1 cellular context compared by ENCODE assay signal in genomic region chr19:50838239-50838638, GRCh38.
TF ChIP-seq lines count a peak whose summit lies in the region.

No MANE protein-coding gene starts in this region.

TF ChIP-seq in GM23338, 12 proteins besides CTCF, POLR2A, EP300 and RAD21 (continued from another document):
- TF ChIP-seq, protein P1, sequence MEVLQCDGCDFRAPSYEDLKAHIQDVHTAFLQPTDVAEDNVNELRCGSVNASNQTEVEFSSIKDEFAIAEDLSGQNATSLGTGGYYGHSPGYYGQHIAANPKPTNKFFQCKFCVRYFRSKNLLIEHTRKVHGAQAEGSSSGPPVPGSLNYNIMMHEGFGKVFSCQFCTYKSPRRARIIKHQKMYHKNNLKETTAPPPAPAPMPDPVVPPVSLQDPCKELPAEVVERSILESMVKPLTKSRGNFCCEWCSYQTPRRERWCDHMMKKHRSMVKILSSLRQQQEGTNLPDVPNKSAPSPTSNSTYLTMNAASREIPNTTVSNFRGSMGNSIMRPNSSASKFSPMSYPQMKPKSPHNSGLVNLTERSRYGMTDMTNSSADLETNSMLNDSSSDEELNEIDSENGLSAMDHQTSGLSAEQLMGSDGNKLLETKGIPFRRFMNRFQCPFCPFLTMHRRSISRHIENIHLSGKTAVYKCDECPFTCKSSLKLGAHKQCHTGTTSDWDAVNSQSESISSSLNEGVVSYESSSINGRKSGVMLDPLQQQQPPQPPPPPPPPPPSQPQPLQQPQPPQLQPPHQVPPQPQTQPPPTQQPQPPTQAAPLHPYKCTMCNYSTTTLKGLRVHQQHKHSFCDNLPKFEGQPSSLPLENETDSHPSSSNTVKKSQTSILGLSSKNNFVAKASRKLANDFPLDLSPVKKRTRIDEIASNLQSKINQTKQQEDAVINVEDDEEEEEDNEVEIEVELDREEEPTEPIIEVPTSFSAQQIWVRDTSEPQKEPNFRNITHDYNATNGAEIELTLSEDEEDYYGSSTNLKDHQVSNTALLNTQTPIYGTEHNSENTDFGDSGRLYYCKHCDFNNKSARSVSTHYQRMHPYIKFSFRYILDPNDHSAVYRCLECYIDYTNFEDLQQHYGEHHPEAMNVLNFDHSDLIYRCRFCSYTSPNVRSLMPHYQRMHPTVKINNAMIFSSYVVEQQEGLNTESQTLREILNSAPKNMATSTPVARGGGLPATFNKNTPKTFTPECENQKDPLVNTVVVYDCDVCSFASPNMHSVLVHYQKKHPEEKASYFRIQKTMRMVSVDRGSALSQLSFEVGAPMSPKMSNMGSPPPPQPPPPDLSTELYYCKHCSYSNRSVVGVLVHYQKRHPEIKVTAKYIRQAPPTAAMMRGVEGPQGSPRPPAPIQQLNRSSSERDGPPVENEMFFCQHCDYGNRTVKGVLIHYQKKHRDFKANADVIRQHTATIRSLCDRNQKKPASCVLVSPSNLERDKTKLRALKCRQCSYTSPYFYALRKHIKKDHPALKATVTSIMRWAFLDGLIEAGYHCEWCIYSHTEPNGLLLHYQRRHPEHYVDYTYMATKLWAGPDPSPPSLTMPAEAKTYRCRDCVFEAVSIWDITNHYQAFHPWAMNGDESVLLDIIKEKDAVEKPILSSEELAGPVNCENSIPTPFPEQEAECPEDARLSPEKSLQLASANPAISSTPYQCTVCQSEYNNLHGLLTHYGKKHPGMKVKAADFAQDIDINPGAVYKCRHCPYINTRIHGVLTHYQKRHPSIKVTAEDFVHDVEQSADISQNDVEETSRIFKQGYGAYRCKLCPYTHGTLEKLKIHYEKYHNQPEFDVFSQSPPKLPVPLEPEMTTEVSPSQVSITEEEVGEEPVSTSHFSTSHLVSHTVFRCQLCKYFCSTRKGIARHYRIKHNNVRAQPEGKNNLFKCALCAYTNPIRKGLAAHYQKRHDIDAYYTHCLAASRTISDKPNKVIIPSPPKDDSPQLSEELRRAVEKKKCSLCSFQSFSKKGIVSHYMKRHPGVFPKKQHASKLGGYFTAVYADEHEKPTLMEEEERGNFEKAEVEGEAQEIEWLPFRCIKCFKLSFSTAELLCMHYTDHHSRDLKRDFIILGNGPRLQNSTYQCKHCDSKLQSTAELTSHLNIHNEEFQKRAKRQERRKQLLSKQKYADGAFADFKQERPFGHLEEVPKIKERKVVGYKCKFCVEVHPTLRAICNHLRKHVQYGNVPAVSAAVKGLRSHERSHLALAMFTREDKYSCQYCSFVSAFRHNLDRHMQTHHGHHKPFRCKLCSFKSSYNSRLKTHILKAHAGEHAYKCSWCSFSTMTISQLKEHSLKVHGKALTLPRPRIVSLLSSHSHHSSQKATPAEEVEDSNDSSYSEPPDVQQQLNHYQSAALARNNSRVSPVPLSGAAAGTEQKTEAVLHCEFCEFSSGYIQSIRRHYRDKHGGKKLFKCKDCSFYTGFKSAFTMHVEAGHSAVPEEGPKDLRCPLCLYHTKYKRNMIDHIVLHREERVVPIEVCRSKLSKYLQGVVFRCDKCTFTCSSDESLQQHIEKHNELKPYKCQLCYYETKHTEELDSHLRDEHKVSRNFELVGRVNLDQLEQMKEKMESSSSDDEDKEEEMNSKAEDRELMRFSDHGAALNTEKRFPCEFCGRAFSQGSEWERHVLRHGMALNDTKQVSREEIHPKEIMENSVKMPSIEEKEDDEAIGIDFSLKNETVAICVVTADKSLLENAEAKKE (CRISPR knock-in tag; IDR thresholded peaks at IDR 0.05), result no peak
- no peak for TF ChIP-seq REST (IDR thresholded peaks at IDR 0.05; ENCODE audit: unreplicated experiment)
